1 cellular context compared by ENCODE assay signal in the genomic region with DNA sequence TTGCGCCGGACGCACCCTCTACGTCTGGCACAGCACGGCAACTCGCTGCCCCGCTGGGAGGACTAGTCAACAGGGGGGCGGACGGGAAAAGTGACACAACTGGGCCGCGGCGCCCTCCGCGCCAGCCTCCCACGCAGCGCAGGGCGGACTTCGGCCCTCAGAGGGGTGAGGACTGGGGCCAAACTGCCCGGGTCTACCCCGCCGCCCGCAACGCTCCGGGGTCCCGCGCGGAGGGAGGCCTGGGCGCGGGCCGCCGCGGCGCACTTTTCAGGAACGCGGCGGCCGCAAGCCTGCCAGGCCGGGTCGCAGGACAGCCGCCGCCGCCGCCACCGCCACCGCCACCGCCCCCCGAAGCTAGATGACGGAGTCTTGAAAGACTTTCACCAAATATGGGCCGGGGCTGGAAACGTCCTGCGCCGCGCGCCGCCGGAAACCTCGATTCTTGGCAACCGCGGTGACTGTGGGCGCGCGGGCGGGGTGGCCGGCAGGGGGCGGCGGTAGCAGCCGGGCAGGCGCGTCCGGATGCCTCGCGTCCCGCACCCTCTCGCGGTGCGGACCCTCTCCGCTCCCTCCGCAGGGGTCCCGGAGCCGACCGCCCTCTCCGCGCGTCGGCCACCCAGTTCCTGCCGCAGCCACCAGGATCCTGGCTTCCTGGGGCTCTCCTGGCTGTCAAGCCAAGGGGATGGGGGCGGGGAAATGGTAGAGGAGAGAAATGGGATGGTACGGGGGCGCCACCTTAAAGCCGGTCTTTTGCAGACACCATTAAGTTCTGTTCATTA.
TF ChIP-seq lines count a peak whose summit lies in the region.

No MANE protein-coding gene starts in this region.

TF ChIP-seq in SK-N-SH, 30 proteins besides CTCF, POLR2A, EP300 and RAD21 (continued from another document):
- TF ChIP-seq, protein P1, sequence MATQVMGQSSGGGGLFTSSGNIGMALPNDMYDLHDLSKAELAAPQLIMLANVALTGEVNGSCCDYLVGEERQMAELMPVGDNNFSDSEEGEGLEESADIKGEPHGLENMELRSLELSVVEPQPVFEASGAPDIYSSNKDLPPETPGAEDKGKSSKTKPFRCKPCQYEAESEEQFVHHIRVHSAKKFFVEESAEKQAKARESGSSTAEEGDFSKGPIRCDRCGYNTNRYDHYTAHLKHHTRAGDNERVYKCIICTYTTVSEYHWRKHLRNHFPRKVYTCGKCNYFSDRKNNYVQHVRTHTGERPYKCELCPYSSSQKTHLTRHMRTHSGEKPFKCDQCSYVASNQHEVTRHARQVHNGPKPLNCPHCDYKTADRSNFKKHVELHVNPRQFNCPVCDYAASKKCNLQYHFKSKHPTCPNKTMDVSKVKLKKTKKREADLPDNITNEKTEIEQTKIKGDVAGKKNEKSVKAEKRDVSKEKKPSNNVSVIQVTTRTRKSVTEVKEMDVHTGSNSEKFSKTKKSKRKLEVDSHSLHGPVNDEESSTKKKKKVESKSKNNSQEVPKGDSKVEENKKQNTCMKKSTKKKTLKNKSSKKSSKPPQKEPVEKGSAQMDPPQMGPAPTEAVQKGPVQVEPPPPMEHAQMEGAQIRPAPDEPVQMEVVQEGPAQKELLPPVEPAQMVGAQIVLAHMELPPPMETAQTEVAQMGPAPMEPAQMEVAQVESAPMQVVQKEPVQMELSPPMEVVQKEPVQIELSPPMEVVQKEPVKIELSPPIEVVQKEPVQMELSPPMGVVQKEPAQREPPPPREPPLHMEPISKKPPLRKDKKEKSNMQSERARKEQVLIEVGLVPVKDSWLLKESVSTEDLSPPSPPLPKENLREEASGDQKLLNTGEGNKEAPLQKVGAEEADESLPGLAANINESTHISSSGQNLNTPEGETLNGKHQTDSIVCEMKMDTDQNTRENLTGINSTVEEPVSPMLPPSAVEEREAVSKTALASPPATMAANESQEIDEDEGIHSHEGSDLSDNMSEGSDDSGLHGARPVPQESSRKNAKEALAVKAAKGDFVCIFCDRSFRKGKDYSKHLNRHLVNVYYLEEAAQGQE (IDR thresholded peaks at IDR 0.05; ENCODE audit: low read depth, low read length) = no peak
- TF ChIP-seq GATA2 (CRISPR knock-in tag; IDR thresholded peaks at IDR 0.05) (no peak), RFX5 (IDR thresholded peaks at IDR 0.05; ENCODE audit: low read length) (no peak), ELF1 (IDR thresholded peaks at IDR 0.05) (no peak), USF2 (IDR thresholded peaks at IDR 0.05; ENCODE audit: borderline replicate concordance, low read depth, low read length) (no peak), IRF3 (IDR thresholded peaks at IDR 0.05; ENCODE audit: low read depth, low read length) (no peak), SMC3 (IDR thresholded peaks at IDR 0.05; ENCODE audit: low read depth, low read length) (peak; percentile 21; the same call in 1 of the 2 replicates), POLR2AphosphoS5 (IDR thresholded peaks at IDR 0.05; ENCODE audit: low read depth, low read length) (peak; percentile 52), GABPA (IDR thresholded peaks at IDR 0.05; ENCODE audit: low read depth) (no peak), TEAD4 (IDR thresholded peaks at IDR 0.05; ENCODE audit: borderline replicate concordance, insufficient read depth) (no peak)
- TF ChIP-seq, protein P2, sequence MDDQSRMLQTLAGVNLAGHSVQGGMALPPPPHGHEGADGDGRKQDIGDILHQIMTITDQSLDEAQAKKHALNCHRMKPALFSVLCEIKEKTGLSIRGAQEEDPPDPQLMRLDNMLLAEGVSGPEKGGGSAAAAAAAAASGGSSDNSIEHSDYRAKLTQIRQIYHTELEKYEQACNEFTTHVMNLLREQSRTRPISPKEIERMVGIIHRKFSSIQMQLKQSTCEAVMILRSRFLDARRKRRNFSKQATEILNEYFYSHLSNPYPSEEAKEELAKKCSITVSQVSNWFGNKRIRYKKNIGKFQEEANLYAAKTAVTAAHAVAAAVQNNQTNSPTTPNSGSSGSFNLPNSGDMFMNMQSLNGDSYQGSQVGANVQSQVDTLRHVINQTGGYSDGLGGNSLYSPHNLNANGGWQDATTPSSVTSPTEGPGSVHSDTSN (IDR thresholded peaks at IDR 0.05) = 0 out of 2 replicates have a peak, but pooled peaks have one; percentile 19
- TF ChIP-seq, protein P3, sequence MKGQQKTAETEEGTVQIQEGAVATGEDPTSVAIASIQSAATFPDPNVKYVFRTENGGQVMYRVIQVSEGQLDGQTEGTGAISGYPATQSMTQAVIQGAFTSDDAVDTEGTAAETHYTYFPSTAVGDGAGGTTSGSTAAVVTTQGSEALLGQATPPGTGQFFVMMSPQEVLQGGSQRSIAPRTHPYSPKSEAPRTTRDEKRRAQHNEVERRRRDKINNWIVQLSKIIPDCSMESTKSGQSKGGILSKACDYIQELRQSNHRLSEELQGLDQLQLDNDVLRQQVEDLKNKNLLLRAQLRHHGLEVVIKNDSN (IDR thresholded peaks at IDR 0.05; ENCODE audit: borderline replicate concordance, low read depth) = no peak
